ENCODE assay signal across 12 cellular contexts in the genomic region with DNA sequence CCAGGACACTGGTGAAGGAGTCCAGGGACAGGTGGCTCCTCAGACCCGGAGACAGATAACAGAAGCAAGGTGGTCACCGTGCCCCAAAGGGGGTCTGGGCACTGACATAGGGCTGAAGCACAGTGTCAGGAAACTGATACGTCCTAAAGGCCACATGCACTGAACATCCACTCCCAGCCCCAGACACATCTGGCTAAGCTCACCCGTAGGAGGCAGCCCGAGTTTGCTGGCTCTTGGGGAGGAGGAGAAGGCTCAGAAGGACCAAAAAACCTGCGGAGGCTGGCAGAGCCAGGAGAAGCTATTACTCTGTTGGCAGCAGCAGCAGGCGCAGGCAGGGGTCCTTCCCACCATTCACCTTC. TPM values are rescaled to one million over a fixed set of nuclear protein-coding genes. Genes with fewer than 3 reads are reported as not detected.
DNase-seq lines count a peak whose midpoint lies in the region; ATAC-seq and TF ChIP-seq lines count a peak whose summit lies in the region.
"Had no signal": no experiment of that assay in that cellular context is flagged by ENCODE, and none has a peak within 500 bp of the region (broad histone marks: within the 10 kb centered on the region; RNA-seq: fewer than 3 reads in every experiment).

No MANE protein-coding gene starts in this region.

- no peaks in the 10 kb centered on the region for H3K9me3 ChIP-seq in CD4-positive, alpha-beta memory T cell (ENCODE audit: control insufficient read depth in 1 of 2, low read length in 2 of 2)
- no peaks in the 10 kb centered on the region for H3K9me3 ChIP-seq in HAP-1
- H3K9me3 ChIP-seq: right lobe of liver had no signal

- H3K27me3 ChIP-seq in CD4-positive, alpha-beta memory T cell (ENCODE audit: insufficient read depth, low read length) = no peaks in the 10 kb centered on the region
- H3K27me3 ChIP-seq in HAP-1 (ENCODE audit: low read depth) = no peaks in the 10 kb centered on the region
- H3K27me3 ChIP-seq in dorsolateral prefrontal cortex = peaks cover 0 to 6% (median 0%) of the 10 kb centered on the region in 45 donors
- H3K27me3 ChIP-seq: right lobe of liver had no signal

- H3K36me3 ChIP-seq in CD4-positive, alpha-beta memory T cell (ENCODE audit: insufficient read depth, low read length) = no peaks in the 10 kb centered on the region
- H3K36me3 ChIP-seq in HAP-1 (replicated peaks) = no peaks in the 10 kb centered on the region
- H3K36me3 ChIP-seq: right lobe of liver had no signal

- intact Hi-C loops in CD4-positive, alpha-beta memory T cell (cut with micrococcal nuclease) = loop anchor here (10.0 kb wide), 1 partner anchor 47 kb away; no protein-coding TSS in a partner anchor
- intact Hi-C loops in dorsolateral prefrontal cortex (cut with DNase I) = no loop called here

- ATAC-seq in HG03378 (IDR thresholded peaks at IDR 0.05; ENCODE audit: unreplicated experiment) = no peak
- ATAC-seq: right lobe of liver had no signal

- in situ Hi-C loops in HAP-1 (cut with MboI; ENCODE audit: low sequenced_read_pairs) = no loop called here

- peak overlapping the region; percentile 60 to 82 (median 71) for H3K4me3 Mint-ChIP-seq in CD4-positive, alpha-beta memory T cell
- H3K4me3 Mint-ChIP-seq in nephron = peak overlapping the region; percentile 76 to 87 (median 87)

- TF ChIP-seq CTCF in dorsolateral prefrontal cortex (IDR thresholded peaks at IDR 0.05 in 54 of 56, conservative IDR thresholded peaks at IDR 0.05 in 2 of 56; ENCODE audit: low read depth in 1 of 56, partially characterized antibody in 56 of 56) (no peak), nephron (IDR thresholded peaks at IDR 0.05; ENCODE audit: unreplicated experiment in 3 of 3) (no peak)

- peaks cover 9% of the 10 kb centered on the region for H3K4me1 ChIP-seq in CD4-positive, alpha-beta memory T cell (ENCODE audit: insufficient read depth, low read length)
- peaks cover 3% of the 10 kb centered on the region for H3K4me1 ChIP-seq in HAP-1

- no peaks in the 10 kb centered on the region for H3K36me3 Mint-ChIP-seq in CD4-positive, alpha-beta memory T cell
- no peaks in the 10 kb centered on the region for H3K36me3 Mint-ChIP-seq in nephron (ENCODE audit: low read depth)

- no peak overlapping the region for H3K27ac ChIP-seq in CD4-positive, alpha-beta memory T cell (ENCODE audit: low read depth, low read length)
- peak overlapping the region in 2 of 59 donors; percentile 28 to 40 for H3K27ac ChIP-seq in dorsolateral prefrontal cortex
- H3K27ac ChIP-seq: right lobe of liver had no signal

- peaks cover 2 to 18% (median 9%) of the 10 kb centered on the region in 4 donors for H3K4me1 Mint-ChIP-seq in CD4-positive, alpha-beta memory T cell
- peaks cover 16% of the 10 kb centered on the region for H3K4me1 Mint-ChIP-seq in nephron

- H3K27me3 Mint-ChIP-seq in CD4-positive, alpha-beta memory T cell = peaks cover 4 to 12% of the 10 kb centered on the region in 2 donors
- peaks cover 57% of the 10 kb centered on the region for H3K27me3 Mint-ChIP-seq in nephron (ENCODE audit: low read depth)

- H3K27ac Mint-ChIP-seq in CD4-positive, alpha-beta memory T cell = no peak overlapping the region
- no peak overlapping the region for H3K27ac Mint-ChIP-seq in nephron

- H3K4me3 ChIP-seq in CD4-positive, alpha-beta memory T cell (ENCODE audit: low read length in 2 of 2) = peak overlapping the region in 1 of 2 donors; percentile 32
- H3K4me3 ChIP-seq in HAP-1 = peak overlapping the region; percentile 57
- peak overlapping the region in 58 of 59 donors; percentile 36 to 84 (median 64) for H3K4me3 ChIP-seq in dorsolateral prefrontal cortex

- DNase-seq in CD4-positive, alpha-beta memory T cell = no peak
- DNase-seq in HAP-1 (ENCODE audit: low spot score in 2 of 2) = peak in 1 of 2 experiments; percentile 36
- DNase-seq in dorsolateral prefrontal cortex = no peak
- DNase-seq in RPMI8226 = no peak
- DNase-seq in DMS114 treated with DMSO at 0.1 percent for 48 hours (lab: John Stamatoyannopoulos, UW; ENCODE audit: unreplicated experiment) = no peak
- DNase-seq in kidney glomerular epithelial cell (lab: John Stamatoyannopoulos, UW) = no peak
- DNase-seq: effector CD4-positive, alpha-beta T cell; IMR-90; NCI-H2227 treated with DMSO at 0.1 percent for 48 hours; right lobe of liver had no signal

- no peaks in the 10 kb centered on the region for H3K9me3 Mint-ChIP-seq in CD4-positive, alpha-beta memory T cell
- no peaks in the 10 kb centered on the region for H3K9me3 Mint-ChIP-seq in nephron

- POLR2A ChIA-PET in CD4-positive, alpha-beta memory T cell (lab: Charles Lee; ENCODE audit: partially characterized antibody) = interaction anchor here (1.0 kb wide), 1 partner anchor 12 kb away, joined by 3 read pairs; no protein-coding TSS in a partner anchor

- CTCF ChIA-PET in CD4-positive, alpha-beta memory T cell (lab: Charles Lee; ENCODE audit: partially characterized antibody) = interaction anchor here (0.8 to 1.8 kb wide), 2 partner anchors 17 to 65 kb away, joined by 3 to 5 read pairs; no protein-coding TSS in a partner anchor

RNA-seq across cellular contexts. Expression of a gene that starts 1.2 kb away (rescaled TPM):
- total RNA-seq in CD4-positive, alpha-beta memory T cell = 1 to 10 TPM; 1.7 to 1.9 TPM
- under 1 TPM in 1 of 2 donors, not detected in 1; 0.24 TPM for polyA plus RNA-seq in CD4-positive, alpha-beta memory T cell
- 10 to 100 TPM in 119 of 120 experiments, 1 to 10 TPM in 1; 6.2 to 28.5 (median 17.0) TPM for total RNA-seq in dorsolateral prefrontal cortex
- total RNA-seq: IMR-90 had no signal
